ENCODE assay signal across 1 cellular context in genomic region chr19:58575183-58576041, GRCh38.
TF ChIP-seq lines count a peak whose summit lies in the region.

No MANE protein-coding gene starts in this region.

TF ChIP-seq in HepG2, 621 proteins besides CTCF, POLR2A, EP300 and RAD21 (continued from another document):
- TF ChIP-seq, protein P1, sequence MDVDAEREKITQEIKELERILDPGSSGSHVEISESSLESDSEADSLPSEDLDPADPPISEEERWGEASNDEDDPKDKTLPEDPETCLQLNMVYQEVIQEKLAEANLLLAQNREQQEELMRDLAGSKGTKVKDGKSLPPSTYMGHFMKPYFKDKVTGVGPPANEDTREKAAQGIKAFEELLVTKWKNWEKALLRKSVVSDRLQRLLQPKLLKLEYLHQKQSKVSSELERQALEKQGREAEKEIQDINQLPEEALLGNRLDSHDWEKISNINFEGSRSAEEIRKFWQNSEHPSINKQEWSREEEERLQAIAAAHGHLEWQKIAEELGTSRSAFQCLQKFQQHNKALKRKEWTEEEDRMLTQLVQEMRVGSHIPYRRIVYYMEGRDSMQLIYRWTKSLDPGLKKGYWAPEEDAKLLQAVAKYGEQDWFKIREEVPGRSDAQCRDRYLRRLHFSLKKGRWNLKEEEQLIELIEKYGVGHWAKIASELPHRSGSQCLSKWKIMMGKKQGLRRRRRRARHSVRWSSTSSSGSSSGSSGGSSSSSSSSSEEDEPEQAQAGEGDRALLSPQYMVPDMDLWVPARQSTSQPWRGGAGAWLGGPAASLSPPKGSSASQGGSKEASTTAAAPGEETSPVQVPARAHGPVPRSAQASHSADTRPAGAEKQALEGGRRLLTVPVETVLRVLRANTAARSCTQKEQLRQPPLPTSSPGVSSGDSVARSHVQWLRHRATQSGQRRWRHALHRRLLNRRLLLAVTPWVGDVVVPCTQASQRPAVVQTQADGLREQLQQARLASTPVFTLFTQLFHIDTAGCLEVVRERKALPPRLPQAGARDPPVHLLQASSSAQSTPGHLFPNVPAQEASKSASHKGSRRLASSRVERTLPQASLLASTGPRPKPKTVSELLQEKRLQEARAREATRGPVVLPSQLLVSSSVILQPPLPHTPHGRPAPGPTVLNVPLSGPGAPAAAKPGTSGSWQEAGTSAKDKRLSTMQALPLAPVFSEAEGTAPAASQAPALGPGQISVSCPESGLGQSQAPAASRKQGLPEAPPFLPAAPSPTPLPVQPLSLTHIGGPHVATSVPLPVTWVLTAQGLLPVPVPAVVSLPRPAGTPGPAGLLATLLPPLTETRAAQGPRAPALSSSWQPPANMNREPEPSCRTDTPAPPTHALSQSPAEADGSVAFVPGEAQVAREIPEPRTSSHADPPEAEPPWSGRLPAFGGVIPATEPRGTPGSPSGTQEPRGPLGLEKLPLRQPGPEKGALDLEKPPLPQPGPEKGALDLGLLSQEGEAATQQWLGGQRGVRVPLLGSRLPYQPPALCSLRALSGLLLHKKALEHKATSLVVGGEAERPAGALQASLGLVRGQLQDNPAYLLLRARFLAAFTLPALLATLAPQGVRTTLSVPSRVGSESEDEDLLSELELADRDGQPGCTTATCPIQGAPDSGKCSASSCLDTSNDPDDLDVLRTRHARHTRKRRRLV (CRISPR knock-in tag; IDR thresholded peaks at IDR 0.05) = peak; percentile 70; the same call in 1 of the 2 replicates
- no peak for TF ChIP-seq FOXA1 (IDR thresholded peaks at IDR 0.05)
- no peak for TF ChIP-seq FOXA1 (CRISPR knock-in tag; IDR thresholded peaks at IDR 0.05)
- TF ChIP-seq ZNF780A (CRISPR knock-in tag; IDR thresholded peaks at IDR 0.05) = no peak
- TF ChIP-seq ZSCAN29 (CRISPR knock-in tag; conservative IDR thresholded peaks at IDR 0.05) = 0 out of 2 replicates have a peak, but pooled peaks have one; percentile 25
- no peak for TF ChIP-seq MLLT10 (CRISPR knock-in tag; IDR thresholded peaks at IDR 0.05)
- TF ChIP-seq FOXK1 (CRISPR knock-in tag; IDR thresholded peaks at IDR 0.05; ENCODE audit: borderline replicate concordance, low read depth) = 0 out of 2 replicates have a peak, but pooled peaks have one; percentile 11
- peak; percentile 54; the same call in 1 of the 2 replicates for TF ChIP-seq ZNF563 (CRISPR knock-in tag; IDR thresholded peaks at IDR 0.05)
- TF ChIP-seq, protein P2, sequence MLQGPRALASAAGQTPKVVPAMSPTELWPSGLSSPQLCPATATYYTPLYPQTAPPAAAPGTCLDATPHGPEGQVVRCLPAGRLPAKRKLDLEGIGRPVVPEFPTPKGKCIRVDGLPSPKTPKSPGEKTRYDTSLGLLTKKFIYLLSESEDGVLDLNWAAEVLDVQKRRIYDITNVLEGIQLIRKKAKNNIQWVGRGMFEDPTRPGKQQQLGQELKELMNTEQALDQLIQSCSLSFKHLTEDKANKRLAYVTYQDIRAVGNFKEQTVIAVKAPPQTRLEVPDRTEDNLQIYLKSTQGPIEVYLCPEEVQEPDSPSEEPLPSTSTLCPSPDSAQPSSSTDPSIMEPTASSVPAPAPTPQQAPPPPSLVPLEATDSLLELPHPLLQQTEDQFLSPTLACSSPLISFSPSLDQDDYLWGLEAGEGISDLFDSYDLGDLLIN (CRISPR knock-in tag; IDR thresholded peaks at IDR 0.05; ENCODE audit: borderline replicate concordance) = 0 out of 2 replicates have a peak, but pooled peaks have one; percentile 66
- peak; percentile 55 for TF ChIP-seq YY1 (IDR thresholded peaks at IDR 0.05; ENCODE audit: insufficient read depth, insufficient replicate concordance, low read depth, low read length)
- 0 out of 2 replicates have a peak, but pooled peaks have one; percentile 40 for TF ChIP-seq ZFP82 (CRISPR knock-in tag; IDR thresholded peaks at IDR 0.05; ENCODE audit: borderline replicate concordance)
- no peak; the same call in 1 of the 2 replicates for TF ChIP-seq ZNF616 (CRISPR knock-in tag; IDR thresholded peaks at IDR 0.05; ENCODE audit: low read depth)
- no peak; the same call in 1 of the 2 replicates for TF ChIP-seq ZNF451 (CRISPR knock-in tag; IDR thresholded peaks at IDR 0.05)
- no peak for TF ChIP-seq SP140L (CRISPR knock-in tag; IDR thresholded peaks at IDR 0.05; ENCODE audit: borderline replicate concordance)
- TF ChIP-seq GATA4 (IDR thresholded peaks at IDR 0.05; ENCODE audit: borderline replicate concordance, low read depth) = no peak
- peak; percentile 95 for TF ChIP-seq ZNF687 (CRISPR knock-in tag; IDR thresholded peaks at IDR 0.05)
- no peak for TF ChIP-seq NR2F6 (IDR thresholded peaks at IDR 0.05)
- TF ChIP-seq NR2F6 (CRISPR knock-in tag; IDR thresholded peaks at IDR 0.05) = no peak
- TF ChIP-seq ZNF329 (CRISPR knock-in tag; IDR thresholded peaks at IDR 0.05; ENCODE audit: low read depth) = no peak
- 0 out of 2 replicates have a peak, but pooled peaks have one; percentile 18 for TF ChIP-seq ZMYM2 (CRISPR knock-in tag; IDR thresholded peaks at IDR 0.05)
- TF ChIP-seq ZNF550 (CRISPR knock-in tag; IDR thresholded peaks at IDR 0.05; ENCODE audit: borderline replicate concordance) = no peak
- peak; percentile 34; the same call in 1 of the 2 replicates for TF ChIP-seq ZNF331 (CRISPR knock-in tag; IDR thresholded peaks at IDR 0.05)
- no peak for TF ChIP-seq SOX5 (CRISPR knock-in tag; IDR thresholded peaks at IDR 0.05; ENCODE audit: borderline replicate concordance)
- TF ChIP-seq ZNF326 (CRISPR knock-in tag; IDR thresholded peaks at IDR 0.05; ENCODE audit: borderline replicate concordance) = no peak
- TF ChIP-seq HDAC2 (CRISPR knock-in tag; IDR thresholded peaks at IDR 0.05) = peak; percentile 38; the same call in 1 of the 2 replicates
- peak; percentile 58; the same call in 1 of the 2 replicates for TF ChIP-seq ZNF614 (CRISPR knock-in tag; IDR thresholded peaks at IDR 0.05; ENCODE audit: borderline replicate concordance)
- TF ChIP-seq, protein P3, sequence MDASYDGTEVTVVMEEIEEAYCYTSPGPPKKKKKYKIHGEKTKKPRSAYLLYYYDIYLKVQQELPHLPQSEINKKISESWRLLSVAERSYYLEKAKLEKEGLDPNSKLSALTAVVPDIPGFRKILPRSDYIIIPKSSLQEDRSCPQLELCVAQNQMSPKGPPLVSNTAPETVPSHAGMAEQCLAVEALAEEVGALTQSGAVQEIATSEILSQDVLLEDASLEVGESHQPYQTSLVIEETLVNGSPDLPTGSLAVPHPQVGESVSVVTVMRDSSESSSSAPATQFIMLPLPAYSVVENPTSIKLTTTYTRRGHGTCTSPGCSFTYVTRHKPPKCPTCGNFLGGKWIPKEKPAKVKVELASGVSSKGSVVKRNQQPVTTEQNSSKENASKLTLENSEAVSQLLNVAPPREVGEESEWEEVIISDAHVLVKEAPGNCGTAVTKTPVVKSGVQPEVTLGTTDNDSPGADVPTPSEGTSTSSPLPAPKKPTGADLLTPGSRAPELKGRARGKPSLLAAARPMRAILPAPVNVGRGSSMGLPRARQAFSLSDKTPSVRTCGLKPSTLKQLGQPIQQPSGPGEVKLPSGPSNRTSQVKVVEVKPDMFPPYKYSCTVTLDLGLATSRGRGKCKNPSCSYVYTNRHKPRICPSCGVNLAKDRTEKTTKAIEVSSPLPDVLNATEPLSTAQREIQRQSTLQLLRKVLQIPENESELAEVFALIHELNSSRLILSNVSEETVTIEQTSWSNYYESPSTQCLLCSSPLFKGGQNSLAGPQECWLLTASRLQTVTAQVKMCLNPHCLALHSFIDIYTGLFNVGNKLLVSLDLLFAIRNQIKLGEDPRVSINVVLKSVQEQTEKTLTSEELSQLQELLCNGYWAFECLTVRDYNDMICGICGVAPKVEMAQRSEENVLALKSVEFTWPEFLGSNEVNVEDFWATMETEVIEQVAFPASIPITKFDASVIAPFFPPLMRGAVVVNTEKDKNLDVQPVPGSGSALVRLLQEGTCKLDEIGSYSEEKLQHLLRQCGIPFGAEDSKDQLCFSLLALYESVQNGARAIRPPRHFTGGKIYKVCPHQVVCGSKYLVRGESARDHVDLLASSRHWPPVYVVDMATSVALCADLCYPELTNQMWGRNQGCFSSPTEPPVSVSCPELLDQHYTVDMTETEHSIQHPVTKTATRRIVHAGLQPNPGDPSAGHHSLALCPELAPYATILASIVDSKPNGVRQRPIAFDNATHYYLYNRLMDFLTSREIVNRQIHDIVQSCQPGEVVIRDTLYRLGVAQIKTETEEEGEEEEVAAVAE (CRISPR knock-in tag; IDR thresholded peaks at IDR 0.05; ENCODE audit: borderline replicate concordance) = no peak; the same call in 1 of the 2 replicates
- TF ChIP-seq, protein P4, sequence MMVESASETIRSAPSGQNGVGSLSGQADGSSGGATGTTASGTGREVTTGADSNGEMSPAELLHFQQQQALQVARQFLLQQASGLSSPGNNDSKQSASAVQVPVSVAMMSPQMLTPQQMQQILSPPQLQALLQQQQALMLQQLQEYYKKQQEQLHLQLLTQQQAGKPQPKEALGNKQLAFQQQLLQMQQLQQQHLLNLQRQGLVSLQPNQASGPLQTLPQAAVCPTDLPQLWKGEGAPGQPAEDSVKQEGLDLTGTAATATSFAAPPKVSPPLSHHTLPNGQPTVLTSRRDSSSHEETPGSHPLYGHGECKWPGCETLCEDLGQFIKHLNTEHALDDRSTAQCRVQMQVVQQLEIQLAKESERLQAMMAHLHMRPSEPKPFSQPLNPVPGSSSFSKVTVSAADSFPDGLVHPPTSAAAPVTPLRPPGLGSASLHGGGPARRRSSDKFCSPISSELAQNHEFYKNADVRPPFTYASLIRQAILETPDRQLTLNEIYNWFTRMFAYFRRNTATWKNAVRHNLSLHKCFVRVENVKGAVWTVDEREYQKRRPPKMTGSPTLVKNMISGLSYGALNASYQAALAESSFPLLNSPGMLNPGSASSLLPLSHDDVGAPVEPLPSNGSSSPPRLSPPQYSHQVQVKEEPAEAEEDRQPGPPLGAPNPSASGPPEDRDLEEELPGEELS (CRISPR knock-in tag; IDR thresholded peaks at IDR 0.05) = peak; percentile 59; the same call in 1 of the 2 replicates
- no peak for TF ChIP-seq ARID2 (CRISPR knock-in tag; IDR thresholded peaks at IDR 0.05; ENCODE audit: borderline replicate concordance)
- TF ChIP-seq ZNF136 (CRISPR knock-in tag; IDR thresholded peaks at IDR 0.05; ENCODE audit: low read depth) = no peak
- TF ChIP-seq ZNF703 (CRISPR knock-in tag; IDR thresholded peaks at IDR 0.05; ENCODE audit: borderline replicate concordance) = no peak
- peak; percentile 58; the same call in 1 of the 2 replicates for TF ChIP-seq KMT2A (CRISPR knock-in tag; IDR thresholded peaks at IDR 0.05)
- peak; percentile 15; the same call in 1 of the 2 replicates for TF ChIP-seq ZNF235 (CRISPR knock-in tag; IDR thresholded peaks at IDR 0.05; ENCODE audit: borderline replicate concordance)
